1 cellular context compared by ENCODE assay signal in the genomic region with DNA sequence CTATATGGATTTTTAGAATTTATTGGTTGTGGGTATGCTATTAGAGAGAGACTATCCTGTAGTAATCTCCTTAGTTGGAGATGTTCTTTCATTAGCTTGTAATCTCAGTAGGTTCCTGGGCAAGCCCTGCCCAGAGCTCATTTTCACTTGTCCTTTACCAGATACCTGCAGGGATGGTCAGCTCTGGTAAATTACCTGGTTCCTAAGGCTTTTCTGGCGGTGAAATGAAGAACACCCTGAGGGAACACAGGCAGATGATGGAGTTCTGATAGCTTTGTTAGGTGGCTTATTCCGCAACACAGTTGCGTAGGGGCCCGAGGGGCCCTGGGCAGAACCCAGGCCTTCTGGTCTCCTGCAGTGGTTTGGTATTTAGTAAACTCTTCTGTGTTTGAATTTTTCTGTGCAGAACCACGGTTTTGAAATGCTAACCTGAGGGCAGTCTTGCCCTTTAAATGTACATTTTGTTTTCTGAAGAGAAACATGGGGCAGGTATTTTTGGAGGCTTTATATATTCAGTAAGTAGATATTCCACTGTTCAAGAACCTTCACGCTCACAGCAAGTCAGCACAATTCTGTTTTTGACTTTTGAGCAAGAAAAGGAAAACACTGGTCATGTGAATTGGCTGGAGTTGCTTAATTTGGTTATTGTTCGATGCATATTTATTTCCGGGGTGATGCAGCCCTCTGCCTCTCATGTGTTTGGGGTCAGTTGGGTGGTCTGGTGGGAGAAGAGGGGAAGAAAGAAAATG.
TF ChIP-seq lines count a peak whose summit lies in the region.

No MANE protein-coding gene starts in this region.

TF ChIP-seq in IMR-90, 13 proteins besides CTCF, POLR2A, EP300 and RAD21 (continued from another document):
- TF ChIP-seq RCOR1 (IDR thresholded peaks at IDR 0.05; ENCODE audit: insufficient replicate concordance, low read length), result no peak
- no peak for TF ChIP-seq CEBPB (IDR thresholded peaks at IDR 0.05; ENCODE audit: low read depth, low read length)
